In genomic region chr6:137226682-137227081, GRCh38 we compare ENCODE assay signal across 37 cellular contexts. TPM values are rescaled to one million over a fixed set of nuclear protein-coding genes. Genes with fewer than 3 reads are reported as not detected.
"Had no signal": no experiment of that assay in that cellular context is flagged by ENCODE, and none has a peak within 500 bp of the region (broad histone marks: within the 10 kb centered on the region; RNA-seq: fewer than 3 reads in every experiment).

No MANE protein-coding gene starts in this region.

- H3K27ac Mint-ChIP-seq: activated CD8-positive, alpha-beta T cell treated with anti-CD3 and anti-CD28 coated beads for 36 hours; activated naive CD8-positive, alpha-beta T cell; brain; naive thymus-derived CD4-positive, alpha-beta T cell; T-helper 1 cell treated with Interleukin-12 subunit alpha and Interleukin-12 subunit beta and Interleukin-4 antibody, amounts not matched to agents 30 μg/mL and 1 μg/mL, for 36 hours had no signal

- H3K4me3 Mint-ChIP-seq: activated B cell treated with CpG ODN at 0.5 μM for 24 hours; activated CD8-positive, alpha-beta T cell treated with anti-CD3 and anti-CD28 coated beads for 36 hours; activated naive CD8-positive, alpha-beta T cell; brain; memory B cell; naive thymus-derived CD4-positive, alpha-beta T cell; T-helper 1 cell treated with Interleukin-12 subunit alpha and Interleukin-12 subunit beta and Interleukin-4 antibody, amounts not matched to agents 30 μg/mL and 1 μg/mL, for 36 hours had no signal

- H3K27me3 Mint-ChIP-seq: activated B cell treated with CpG ODN at 0.5 μM for 24 hours; activated naive CD8-positive, alpha-beta T cell; effector memory CD8-positive, alpha-beta T cell; memory B cell; stimulated activated naive B cell treated with anti-CD40 and anti-IgM and Interleukin-4, amounts not matched to agents 10 μg/mL and 1 μg/mL and 100 μg/mL, for 72 hours had no signal

- H3K27me3 ChIP-seq: ascending aorta, cardiac muscle cell, colonic mucosa, gastrocnemius medialis, hepatocyte, pancreas, sigmoid colon, stomach, suprapubic skin, tibial nerve, uterus had no signal

- ATAC-seq: activated CD8-positive, alpha-beta T cell treated with anti-CD3 and anti-CD28 coated beads for 36 hours; effector memory CD8-positive, alpha-beta T cell; gastrocnemius medialis; naive thymus-derived CD4-positive, alpha-beta T cell; pancreas; stimulated activated naive B cell treated with anti-CD40 and anti-IgM and Interleukin-4, amounts not matched to agents 10 μg/mL and 1 μg/mL and 100 μg/mL, for 72 hours had no signal

- H3K4me3 ChIP-seq: ascending aorta, cardiac muscle cell, colonic mucosa, gastrocnemius medialis, hepatocyte, pancreas, prostate gland, sigmoid colon, stomach, suprapubic skin, tibial nerve, uterus had no signal

- H3K9me3 ChIP-seq: ascending aorta, colonic mucosa, gastrocnemius medialis, pancreas, prostate gland, sigmoid colon, stomach, suprapubic skin, tibial nerve, uterus had no signal

- H3K36me3 Mint-ChIP-seq: activated naive CD8-positive, alpha-beta T cell; brain; memory B cell; stimulated activated naive B cell treated with anti-CD40 and anti-IgM and Interleukin-4, amounts not matched to agents 10 μg/mL and 1 μg/mL and 100 μg/mL, for 72 hours had no signal

- H3K9me3 Mint-ChIP-seq: activated B cell treated with CpG ODN at 0.5 μM for 24 hours; activated CD8-positive, alpha-beta T cell treated with anti-CD3 and anti-CD28 coated beads for 36 hours; effector memory CD8-positive, alpha-beta T cell; memory B cell; stimulated activated naive B cell treated with anti-CD40 and anti-IgM and Interleukin-4, amounts not matched to agents 10 μg/mL and 1 μg/mL and 100 μg/mL, for 72 hours; T-helper 1 cell treated with Interleukin-12 subunit alpha and Interleukin-12 subunit beta and Interleukin-4 antibody, amounts not matched to agents 30 μg/mL and 1 μg/mL, for 36 hours had no signal

- H3K4me1 ChIP-seq: colonic mucosa, sigmoid colon, uterus had no signal

- H3K4me1 Mint-ChIP-seq: brain had no signal

- DNase-seq: activated B cell treated with CpG ODN at 0.5 μM for 24 hours; activated CD4-positive, alpha-beta T cell treated with anti-CD3 and anti-CD28 coated beads, Interleukin-2, amount 50 U/mL, for 1 hour; activated CD8-positive, alpha-beta T cell treated with anti-CD3 and anti-CD28 coated beads for 36 hours; activated naive CD4-positive, alpha-beta T cell; activated T-cell treated with anti-CD3 and anti-CD28 coated beads, Interleukin-2, amount 50 U/mL, for 48 hours; cerebellar nuclear complex; colonic mucosa; effector memory CD8-positive, alpha-beta T cell; erythroblast; gastrocnemius medialis; glutamatergic neuron; islet precursor cell; midbrain; naive thymus-derived CD4-positive, alpha-beta T cell; nucleus accumbens; pancreas; retina; sigmoid colon; small intestine; stimulated activated CD4-positive, alpha-beta T cell treated with anti-CD3 and anti-CD28 coated beads, Interleukin-1b, Interleukin-23, amount 100 ng/mL, for 48 hours; stimulated activated CD4-positive, alpha-beta T cell treated with anti-CD3 and anti-CD28 coated beads, Interleukin-4, amount 100 ng/mL, for 4 hours; stimulated activated CD8-positive, alpha-beta memory T cell treated with anti-CD3 and anti-CD28 coated beads, Interleukin-4, amount 100 ng/mL, for 48 hours; stimulated activated naive B cell treated with anti-CD40 and anti-IgM and Interleukin-4, amounts not matched to agents 10 μg/mL and 1 μg/mL and 100 μg/mL, for 72 hours; stomach; SW 1271; T-helper 9 cell; uterus had no signal

- H3K36me3 ChIP-seq: ascending aorta, cardiac muscle cell, colonic mucosa, gastrocnemius medialis, pancreas, prostate gland, sigmoid colon, stomach, suprapubic skin, tibial nerve, uterus had no signal

- FAIRE-seq: pancreas, small intestine had no signal

- H3K27ac ChIP-seq: cardiac muscle cell, colonic mucosa, gastrocnemius medialis, hepatocyte, pancreas, prostate gland, suprapubic skin had no signal

RNA-seq across cellular contexts. Expression of gene IL22RA2, which starts 53.2 kb away (rescaled TPM):
- total RNA-seq: activated B cell treated with CpG ODN at 0.5 μM for 24 hours; activated CD8-positive, alpha-beta T cell treated with anti-CD3 and anti-CD28 coated beads for 36 hours; ascending aorta; cardiac muscle cell; gastrocnemius medialis; hepatocyte; naive thymus-derived CD4-positive, alpha-beta T cell; prostate gland; sigmoid colon; stomach; tibial nerve; uterus had no signal
